Comparison of ENCODE assay signal across 14 cellular contexts in genomic region chr12:42565633-42566032, GRCh38. TPM values are rescaled to one million over a fixed set of nuclear protein-coding genes. Genes with fewer than 3 reads are reported as not detected.
DNase-seq lines count a peak whose midpoint lies in the region; ATAC-seq, FAIRE-seq and TF ChIP-seq lines count a peak whose summit lies in the region.
"Had no signal": no experiment of that assay in that cellular context is flagged by ENCODE, and none has a peak within 500 bp of the region (broad histone marks: within the 10 kb centered on the region; RNA-seq: fewer than 3 reads in every experiment).

No MANE protein-coding gene starts in this region.

- no peaks in the 10 kb centered on the region for H3K79me2 ChIP-seq in HepG2 (ENCODE audit: insufficient read depth, low read length)

- H3K9ac ChIP-seq in adipocyte (ENCODE audit: low read length) (no peak overlapping the region), HepG2 (ENCODE audit: insufficient read depth, low read depth, low read length) (no peak overlapping the region)

- H3K36me3 ChIP-seq in adipocyte (ENCODE audit: control insufficient read depth, insufficient read depth, low read length, severe bottlenecking) (no peaks in the 10 kb centered on the region), HepG2 (replicated peaks in 1 of 2; ENCODE audit: control insufficient read depth in 1 of 2, insufficient read depth in 2 of 2, low read length in 2 of 2) (no peaks in the 10 kb centered on the region), ascending aorta (no peaks in the 10 kb centered on the region)
- H3K36me3 ChIP-seq: tibial artery had no signal

- H3K4me3 ChIP-seq in adipocyte (ENCODE audit: low read length) (peak overlapping the region; percentile 61), HepG2 (replicated peaks in 1 of 3; ENCODE audit: insufficient read depth in 1 of 3, low read depth in 2 of 3, low read length in 3 of 3) (no peak overlapping the region), ascending aorta (no peak overlapping the region)
- H3K4me3 ChIP-seq: tibial artery had no signal

- DNase-seq in Right ventricle myocardium superior (no peak), cardiac septum (ENCODE audit: low spot score) (no peak), adipocyte (ENCODE audit: low read depth) (no peak), HepG2 (ENCODE audit: low spot score) (no peak), COLO829 (ENCODE audit: low spot score) (no peak), GF-D8 (lab: John Stamatoyannopoulos, UW) (no peak), ascending aorta (ENCODE audit: low spot score in 2 of 2) (no peak), CD1c-positive myeloid dendritic cell (ENCODE audit: extremely low spot score) (no peak)
- DNase-seq: activated naive CD8-positive, alpha-beta T cell treated with anti-CD3 and anti-CD28 coated beads, Interleukin-2, amount 10 ng/mL, durations not matched to agents 7 days and 5 days; NCI-H524; SHP77; tibial artery had no signal

- POLR2A ChIA-PET in HepG2 (lab: Yijun Ruan, JAX), result no interaction called here

- BruUV-seq in HepG2 (replicated peaks; lab: Mats Ljungman, UMichigan), result no TSS peak

- WGBS in HepG2 (ENCODE audit: low lambda C conversion rate), result 16% methylated on average over 5 of the region's 5 CpGs

- H3K9me3 ChIP-seq in adipocyte (ENCODE audit: control insufficient read depth, low read length), result no peaks in the 10 kb centered on the region
- H3K9me3 ChIP-seq in HepG2 (ENCODE audit: low read length), result no peaks in the 10 kb centered on the region
- H3K9me3 ChIP-seq in ascending aorta, result no peaks in the 10 kb centered on the region
- H3K9me3 ChIP-seq: tibial artery had no signal

- H3K27me3 ChIP-seq in adipocyte (replicated peaks; ENCODE audit: control insufficient read depth, insufficient read depth, low read length) (no peaks in the 10 kb centered on the region), HepG2 (ENCODE audit: control insufficient read depth in 1 of 2, insufficient read depth in 2 of 2, low read length in 2 of 2) (no peaks in the 10 kb centered on the region), ascending aorta (no peaks in the 10 kb centered on the region)
- H3K27me3 ChIP-seq: tibial artery had no signal

- TF ChIP-seq CTCF in HepG2 (CRISPR knock-in tag; IDR thresholded peaks at IDR 0.05) (no peak), ascending aorta (IDR thresholded peaks at IDR 0.05) (peak in 1 of 3 experiments; percentile 11)

- H3K27ac ChIP-seq in HepG2 (ENCODE audit: extremely low read length, insufficient read depth, low read length) (no peak overlapping the region), ascending aorta (peak overlapping the region in 1 of 2 donors; percentile 31)
- H3K27ac ChIP-seq: tibial artery, VCaP had no signal

- intact Hi-C loops in Right ventricle myocardium superior (cut with DNase I) (loop anchor here (5.0 kb wide), 1 partner anchor 83 kb away; no protein-coding TSS in a partner anchor), cardiac septum (cut with DNase I) (loop anchor here (10.0 kb wide), 2 partner anchors 181 to 421 kb away; partner anchors contain the start of gene GXYLT1), HepG2 (cut with micrococcal nuclease; ENCODE audit: unreplicated experiment) (no loop called here), ascending aorta (cut with DNase I) (no loop called here)

- H4K20me1 ChIP-seq in HepG2 (ENCODE audit: insufficient read depth, low read length), result no peaks in the 10 kb centered on the region

- no peak overlapping the region for H2AFZ ChIP-seq in HepG2 (ENCODE audit: low read length)

- TF ChIP-seq EP300 in HepG2 (IDR thresholded peaks at IDR 0.05; ENCODE audit: low read depth in 2 of 2, low read length in 2 of 2) (no peak), HepG2 (CRISPR knock-in tag; IDR thresholded peaks at IDR 0.05; ENCODE audit: borderline replicate concordance) (no peak)

- ATAC-seq in Right ventricle myocardium superior (ENCODE audit: poor library complexity) (peak; percentile 79), HepG2 (peak; percentile 52; the same call in 2 of the 3 replicates)

- FAIRE-seq in HepG2 (lab: Jason Lieb, UNC), result no peak
- FAIRE-seq: colon had no signal

- in situ Hi-C loops in HepG2 (cut with HindIII; ENCODE audit: extremely low pct_ligation_motif_present, low pct_unique_long_range_greater_than_20kb), result loop anchor here (5.0 kb wide), 1 partner anchor 83 kb away; no protein-coding TSS in a partner anchor

- H3K4me2 ChIP-seq in HepG2 (ENCODE audit: low read depth, low read length), result no peak overlapping the region

- no peak for TF ChIP-seq RAD21 in HepG2 (CRISPR knock-in tag; IDR thresholded peaks at IDR 0.05)

- H3K4me1 ChIP-seq in adipocyte (ENCODE audit: control insufficient read depth, insufficient read depth, low read length) (peaks cover 34% of the 10 kb centered on the region), HepG2 (ENCODE audit: insufficient read depth, low read length) (no peaks in the 10 kb centered on the region), ascending aorta (peaks cover 0 to 5% of the 10 kb centered on the region in 2 donors)
- H3K4me1 ChIP-seq: tibial artery had no signal

- CTCF ChIA-PET in HepG2 (lab: Yijun Ruan, JAX; ENCODE audit: low intra/inter-chr PET ratio, low total read pairs), result no interaction called here

- no peak for TF ChIP-seq POLR2A in HepG2 (IDR thresholded peaks at IDR 0.05; ENCODE audit: insufficient read depth in 1 of 2, low read depth in 2 of 2, low read length in 2 of 2)

TF ChIP-seq in HepG2, 621 proteins besides CTCF, POLR2A, EP300 and RAD21:
- no peak for TF ChIP-seq AGO1 (IDR thresholded peaks at IDR 0.05; ENCODE audit: low read depth, low read length, poor library complexity, severe bottlenecking)
- TF ChIP-seq ELF1 (CRISPR knock-in tag; IDR thresholded peaks at IDR 0.05), result no peak
- TF ChIP-seq ZNF432 (CRISPR knock-in tag; IDR thresholded peaks at IDR 0.05; ENCODE audit: borderline replicate concordance), result no peak
- TF ChIP-seq KLF6 (CRISPR knock-in tag; IDR thresholded peaks at IDR 0.05), result no peak
- TF ChIP-seq ZNF331 (CRISPR knock-in tag; IDR thresholded peaks at IDR 0.05), result no peak
- TF ChIP-seq ZSCAN12 (CRISPR knock-in tag; IDR thresholded peaks at IDR 0.05), result no peak
- no peak for TF ChIP-seq PAWR (CRISPR knock-in tag; IDR thresholded peaks at IDR 0.05; ENCODE audit: borderline replicate concordance)
- TF ChIP-seq, protein P1, sequence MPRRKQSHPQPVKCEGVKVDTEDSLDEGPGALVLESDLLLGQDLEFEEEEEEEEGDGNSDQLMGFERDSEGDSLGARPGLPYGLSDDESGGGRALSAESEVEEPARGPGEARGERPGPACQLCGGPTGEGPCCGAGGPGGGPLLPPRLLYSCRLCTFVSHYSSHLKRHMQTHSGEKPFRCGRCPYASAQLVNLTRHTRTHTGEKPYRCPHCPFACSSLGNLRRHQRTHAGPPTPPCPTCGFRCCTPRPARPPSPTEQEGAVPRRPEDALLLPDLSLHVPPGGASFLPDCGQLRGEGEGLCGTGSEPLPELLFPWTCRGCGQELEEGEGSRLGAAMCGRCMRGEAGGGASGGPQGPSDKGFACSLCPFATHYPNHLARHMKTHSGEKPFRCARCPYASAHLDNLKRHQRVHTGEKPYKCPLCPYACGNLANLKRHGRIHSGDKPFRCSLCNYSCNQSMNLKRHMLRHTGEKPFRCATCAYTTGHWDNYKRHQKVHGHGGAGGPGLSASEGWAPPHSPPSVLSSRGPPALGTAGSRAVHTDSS (CRISPR knock-in tag; conservative IDR thresholded peaks at IDR 0.05), result no peak
- TF ChIP-seq ZNF121 (CRISPR knock-in tag; IDR thresholded peaks at IDR 0.05), result no peak
- no peak for TF ChIP-seq GATAD1 (CRISPR knock-in tag; IDR thresholded peaks at IDR 0.05)
- no peak for TF ChIP-seq DR1 (CRISPR knock-in tag; IDR thresholded peaks at IDR 0.05)
TF ChIP-seq in HepG2: peak in this region for 0.

RNA-seq across cellular contexts. Expression of gene PRICKLE1, which starts 23.9 kb away (rescaled TPM):
- total RNA-seq in Right ventricle myocardium superior (14.4 TPM), cardiac septum (34.3 TPM), HepG2 (2016; rRNA removed; fragmentation: Illumina TruSeq; extraction: Trizol) (not detected in 2 replicates), ascending aorta (1.8 TPM)
- not detected in 2 replicates for total RNA-seq in HepG2 (2016; cell fraction: cytosol; rRNA removed; fragmentation: Illumina TruSeq; extraction: Trizol; ENCODE audit: low read depth)
- total RNA-seq in HepG2 (2016; cell fraction: insoluble cytoplasmic fraction; rRNA removed; fragmentation: Illumina TruSeq; extraction: Trizol), result not detected in 2 replicates
- not detected in 2 replicates for total RNA-seq in HepG2 (2016; cell fraction: membrane; rRNA removed; fragmentation: Illumina TruSeq; extraction: Trizol)
- not detected in 2 replicates for total RNA-seq in HepG2 (2016; cell fraction: nucleus; rRNA removed; fragmentation: Illumina TruSeq; extraction: Trizol)
- polyA plus RNA-seq in HepG2 (2011; rRNA removed), result not detected in 2 replicates
- polyA plus RNA-seq in HepG2 (2011; cell fraction: cytosol; rRNA removed), result not detected in 2 replicates
- not detected in 2 replicates for polyA plus RNA-seq in HepG2 (2011; cell fraction: nucleus; rRNA removed)
- polyA plus RNA-seq in HepG2 (2012), result not detected in 2 replicates
- not detected in 2 replicates for polyA plus RNA-seq in HepG2 (2016; cell fraction: cytosol; fragmentation: Illumina TruSeq; extraction: Trizol; ENCODE audit: low read depth)
- not detected in 2 replicates for polyA plus RNA-seq in HepG2 (2016; cell fraction: insoluble cytoplasmic fraction; fragmentation: Illumina TruSeq; extraction: Trizol; ENCODE audit: low read depth)
- polyA plus RNA-seq in HepG2 (2016; cell fraction: membrane; fragmentation: Illumina TruSeq; extraction: Trizol; ENCODE audit: low read depth), result not detected in 2 replicates
- polyA plus RNA-seq in HepG2 (2016; cell fraction: nucleus; fragmentation: Illumina TruSeq; extraction: Trizol; ENCODE audit: insufficient read depth, low read depth), result not detected in 2 replicates
- polyA minus RNA-seq in HepG2 (2011; rRNA and poly(A)+ RNA removed; ENCODE audit: low replicate concordance), result not detected in 2 replicates
- polyA minus RNA-seq in HepG2 (2011; cell fraction: cytosol; rRNA and poly(A)+ RNA removed), result not detected in 2 replicates
- not detected in 2 replicates for polyA minus RNA-seq in HepG2 (2011; cell fraction: nucleus; rRNA and poly(A)+ RNA removed)

Comparison
In these comparisons a context has a peak if more than half of its experiments do, and no peak if none do; other contexts are left out.
1. intact Hi-C loops: an anchor here in Right ventricle myocardium superior (5.0 kb wide) and cardiac septum (10.0 kb wide); none called in HepG2 and ascending aorta.